In genomic region chr18:23137093-23137640, GRCh38 we compare ENCODE assay signal across 8 cellular contexts. TPM values are rescaled to one million over a fixed set of nuclear protein-coding genes. Genes with fewer than 3 reads are reported as not detected.
DNase-seq lines count a peak whose midpoint lies in the region; ATAC-seq and TF ChIP-seq lines count a peak whose summit lies in the region.

No MANE protein-coding gene starts in this region.

- no peaks in the 10 kb centered on the region for H3K9me3 ChIP-seq in suprapubic skin

- no peak for DNase-seq in activated CD4-positive, alpha-beta T cell treated with anti-CD3 and anti-CD28 coated beads, Interleukin-2, amount 10 ng/mL, durations not matched to agents 7 days and 5 days
- no peak for DNase-seq in activated CD4-positive, alpha-beta T cell treated with anti-CD3 and anti-CD28 coated beads for 4 hours
- DNase-seq in activated B cell treated with CpG ODN at 0.5 μM for 24 hours (no peak), immature natural killer cell (no peak), suprapubic skin (ENCODE audit: low spot score in 2 of 2) (no peak), NCI-H2196 (lab: John Stamatoyannopoulos, UW; ENCODE audit: unreplicated experiment) (no peak), hippocampal formation (lab: John Stamatoyannopoulos, UW) (no peak)

- no peaks in the 10 kb centered on the region for H3K36me3 ChIP-seq in suprapubic skin

- POLR2A ChIA-PET in activated CD4-positive, alpha-beta T cell treated with anti-CD3 and anti-CD28 coated beads, Interleukin-2, amount 10 ng/mL, durations not matched to agents 7 days and 5 days (lab: Charles Lee) = no interaction called here
- POLR2A ChIA-PET in activated B cell treated with CpG ODN at 0.5 μM for 24 hours (lab: Charles Lee) = interaction anchor here (1.0 to 7.9 kb wide), 4 partner anchors 90 to 130 kb away, joined by 3 to 150 read pairs (median 25); no protein-coding TSS in a partner anchor

- TF ChIP-seq POLR2A in suprapubic skin (IDR thresholded peaks at IDR 0.05) = no peak

- peak overlapping the region; percentile 68 for H3K4me3 ChIP-seq in suprapubic skin

- peak overlapping the region; percentile 49 for H3K4me3 Mint-ChIP-seq in activated CD4-positive, alpha-beta T cell treated with anti-CD3 and anti-CD28 coated beads, Interleukin-2, amount 10 ng/mL, durations not matched to agents 7 days and 5 days
- peak overlapping the region; percentile 81 for H3K4me3 Mint-ChIP-seq in activated B cell treated with CpG ODN at 0.5 μM for 24 hours
- peak overlapping the region; percentile 54 to 82 (median 76) for H3K4me3 Mint-ChIP-seq in immature natural killer cell

- CTCF ChIA-PET in activated CD4-positive, alpha-beta T cell treated with anti-CD3 and anti-CD28 coated beads, Interleukin-2, amount 10 ng/mL, durations not matched to agents 7 days and 5 days (lab: Charles Lee) = interaction anchor here (0.6 to 1.4 kb wide), 2 partner anchors 57 to 242 kb away, joined by 3 to 4 read pairs; no protein-coding TSS in a partner anchor
- CTCF ChIA-PET in activated B cell treated with CpG ODN at 0.5 μM for 24 hours (lab: Charles Lee) = interaction anchor here (1.0 kb wide), 1 partner anchor 95 kb away, joined by 3 read pairs; no protein-coding TSS in a partner anchor

- WGBS in suprapubic skin = 23% methylated on average over 12 of the region's 12 CpGs

- no peak overlapping the region for H3K27ac Mint-ChIP-seq in activated CD4-positive, alpha-beta T cell treated with anti-CD3 and anti-CD28 coated beads, Interleukin-2, amount 10 ng/mL, durations not matched to agents 7 days and 5 days
- H3K27ac Mint-ChIP-seq in activated B cell treated with CpG ODN at 0.5 μM for 24 hours (no peak overlapping the region), immature natural killer cell (peak overlapping the region in 3 of 6 donors; percentile 29 to 58 (median 57))

- peak overlapping the region; percentile 86 for H3K27ac ChIP-seq in suprapubic skin

- H3K27me3 Mint-ChIP-seq in activated CD4-positive, alpha-beta T cell treated with anti-CD3 and anti-CD28 coated beads, Interleukin-2, amount 10 ng/mL, durations not matched to agents 7 days and 5 days = peaks cover 36% of the 10 kb centered on the region
- peaks cover 31% of the 10 kb centered on the region for H3K27me3 Mint-ChIP-seq in activated B cell treated with CpG ODN at 0.5 μM for 24 hours
- H3K27me3 Mint-ChIP-seq in immature natural killer cell (ENCODE audit: low read depth in 3 of 3) = peaks cover 12 to 21% (median 18%) of the 10 kb centered on the region in 3 donors

- H3K4me1 ChIP-seq in suprapubic skin = peaks cover 63% of the 10 kb centered on the region

- no peaks in the 10 kb centered on the region for H3K9me3 Mint-ChIP-seq in activated CD4-positive, alpha-beta T cell treated with anti-CD3 and anti-CD28 coated beads, Interleukin-2, amount 10 ng/mL, durations not matched to agents 7 days and 5 days
- H3K9me3 Mint-ChIP-seq in activated B cell treated with CpG ODN at 0.5 μM for 24 hours = no peaks in the 10 kb centered on the region
- H3K9me3 Mint-ChIP-seq in immature natural killer cell = no peaks in the 10 kb centered on the region

- no peaks in the 10 kb centered on the region for H3K27me3 ChIP-seq in suprapubic skin

- H3K4me1 Mint-ChIP-seq in activated CD4-positive, alpha-beta T cell treated with anti-CD3 and anti-CD28 coated beads, Interleukin-2, amount 10 ng/mL, durations not matched to agents 7 days and 5 days = peaks cover 24% of the 10 kb centered on the region
- H3K4me1 Mint-ChIP-seq in activated B cell treated with CpG ODN at 0.5 μM for 24 hours (peaks cover 32% of the 10 kb centered on the region), immature natural killer cell (peaks cover 30 to 68% of the 10 kb centered on the region in 2 donors)

- no peak for TF ChIP-seq EP300 in suprapubic skin (IDR thresholded peaks at IDR 0.05)

- no peaks in the 10 kb centered on the region for H3K36me3 Mint-ChIP-seq in activated CD4-positive, alpha-beta T cell treated with anti-CD3 and anti-CD28 coated beads, Interleukin-2, amount 10 ng/mL, durations not matched to agents 7 days and 5 days (ENCODE audit: low read depth)
- H3K36me3 Mint-ChIP-seq in activated B cell treated with CpG ODN at 0.5 μM for 24 hours (ENCODE audit: low read depth) (no peaks in the 10 kb centered on the region), immature natural killer cell (no peaks in the 10 kb centered on the region)

- ATAC-seq in activated B cell treated with CpG ODN at 0.5 μM for 24 hours (ENCODE audit: low read depth) (no peak), HG02981 (IDR thresholded peaks at IDR 0.05; ENCODE audit: unreplicated experiment) (no peak)

- intact Hi-C loops in activated B cell treated with CpG ODN at 0.5 μM for 24 hours (cut with micrococcal nuclease) = no loop called here

- no peak for TF ChIP-seq CTCF in activated B cell treated with CpG ODN at 0.5 μM for 24 hours (IDR thresholded peaks at IDR 0.05)
- no peak for TF ChIP-seq CTCF in suprapubic skin (IDR thresholded peaks at IDR 0.05)

RNA-seq across cellular contexts. Expression of gene CABLES1, which starts 1.9 kb away (rescaled TPM):
- total RNA-seq in activated CD4-positive, alpha-beta T cell treated with anti-CD3 and anti-CD28 coated beads, Interleukin-2, amount 10 ng/mL, durations not matched to agents 7 days and 5 days = 1 to 10 TPM; 1.9 to 2.1 TPM
- 32.3 and 34.6 TPM in 2 replicates for total RNA-seq in activated B cell treated with CpG ODN at 0.5 μM for 24 hours
- polyA plus RNA-seq in immature natural killer cell = under 1 TPM; 0.16 to 0.99 (median 0.56) TPM
- 10 to 100 TPM; 24.9 to 42.2 (median 38.0) TPM for total RNA-seq in suprapubic skin

Comparison
In these comparisons a context has a peak if more than half of its experiments do, and no peak if none do; other contexts are left out.
1. RNA of gene CABLES1, which starts 1.9 kb away (total RNA-seq): 24.9 to 42.2 TPM in suprapubic skin and 32.3 to 34.6 TPM in activated B cell treated with CpG ODN at 0.5 μM for 24 hours; 1.9 to 2.1 TPM in activated CD4-positive, alpha-beta T cell treated with anti-CD3 and anti-CD28 coated beads, Interleukin-2, amount 10 ng/mL, durations not matched to agents 7 days and 5 days; every median in the first group is over 4 times any median in the second.
2. Peak in every context shown above with its lines, with median percentiles within 50 percentile points of each other: H3K4me3 Mint-ChIP-seq.